Comparison of ENCODE assay signal across 21 cellular contexts in genomic region chr1:190323530-190323929, GRCh38.
DNase-seq lines count a peak whose midpoint lies in the region; ATAC-seq, FAIRE-seq and TF ChIP-seq lines count a peak whose summit lies in the region.
"Had no signal": no experiment of that assay in that cellular context is flagged by ENCODE, and none has a peak within 500 bp of the region (broad histone marks: within the 10 kb centered on the region; RNA-seq: fewer than 3 reads in every experiment).

No MANE protein-coding gene starts in this region.

- FAIRE-seq in D721Med (lab: Jason Lieb, UNC) (peak; percentile 69), TTC549 (lab: Jason Lieb, UNC) (peak; percentile 66)
- FAIRE-seq: A204.1, G401.6, GM12891, GM19239 had no signal

- DNase-seq in D721Med (ENCODE audit: insufficient read length, low spot score) (no peak), HCT116 (ENCODE audit: low read depth, low spot score) (no peak), aorta (no peak), GM19240 (ENCODE audit: insufficient read length, low spot score) (no peak), NCI-H187 (lab: John Stamatoyannopoulos, UW) (no peak)
- DNase-seq: 8988T; ACHN; BE2C; C1 segment of cervical spinal cord; CD4-positive, alpha-beta memory T cell; CD4-positive, CD25-positive, alpha-beta regulatory T cell; CD8-positive, alpha-beta memory T cell; COR-L47; DMS79 treated with DMSO at 0.1 percent for 48 hours; GF-D8 had no signal

- H3K4me1 ChIP-seq in HCT116 (ENCODE audit: control insufficient read depth in 1 of 2, insufficient read depth in 2 of 2, low read length in 2 of 2) = no peaks in the 10 kb centered on the region
- H3K4me1 ChIP-seq in aorta (ENCODE audit: control insufficient read depth in 1 of 2, insufficient read depth in 2 of 2, low read length in 2 of 2) = no peaks in the 10 kb centered on the region
- H3K4me1 ChIP-seq: BLaER1 had no signal

- TF ChIP-seq CTCF in D721Med (IDR thresholded peaks at IDR 0.05; ENCODE audit: insufficient read depth, missing control alignments) (no peak), HCT116 (IDR thresholded peaks at IDR 0.05 in 2 of 3, conservative IDR thresholded peaks at IDR 0.05 in 1 of 3; ENCODE audit: borderline replicate concordance in 1 of 3, insufficient read depth in 1 of 3, low read depth in 2 of 3, low read length in 2 of 3) (no peak)

- BruUV-seq in HCT116 (replicated peaks; lab: Mats Ljungman, UMichigan) = no TSS peak

- no peak for TF ChIP-seq POLR2A in HCT116 (IDR thresholded peaks at IDR 0.05; ENCODE audit: borderline replicate concordance, extremely low read depth, insufficient read depth, insufficient read length)

- ATAC-seq in HCT116 = no peak
- ATAC-seq in aorta (ENCODE audit: low FRiP score) = no peak

- H3K4me3 ChIP-seq in HCT116 (replicated peaks in 1 of 2; ENCODE audit: low read depth in 1 of 2, low read length in 2 of 2) (no peak overlapping the region), aorta (ENCODE audit: low read length in 2 of 2) (no peak overlapping the region)
- H3K4me3 ChIP-seq: BLaER1 had no signal

- no peak overlapping the region for H3K4me2 ChIP-seq in HCT116 (ENCODE audit: low read length)
- H3K4me2 ChIP-seq: BLaER1 had no signal

- intact Hi-C loops in HCT116 (cut with micrococcal nuclease) = no loop called here
- intact Hi-C loops in aorta (cut with DNase I) = no loop called here

- no peaks in the 10 kb centered on the region for H3K79me2 ChIP-seq in HCT116 (ENCODE audit: insufficient read depth, low read length)

- POLR2A ChIA-PET in HCT116 (lab: Charles Lee) = no interaction called here

- peak overlapping the region; percentile 6 for H2AFZ ChIP-seq in HCT116 (ENCODE audit: low read depth, low read length, poor library complexity, severe bottlenecking)

- H3K9me3 ChIP-seq in HCT116 (ENCODE audit: control insufficient read depth in 1 of 2, insufficient read depth in 1 of 2, low read depth in 1 of 2, low read length in 2 of 2) (no peaks in the 10 kb centered on the region), aorta (ENCODE audit: control insufficient read depth, low read length) (no peaks in the 10 kb centered on the region)
- H3K9me3 ChIP-seq: BE2C, BLaER1 had no signal

- no peak overlapping the region for H3K9ac ChIP-seq in HCT116 (ENCODE audit: low read length)
- H3K9ac ChIP-seq: BLaER1 had no signal

- RAD21 ChIA-PET in HCT116 (lab: Charles Lee; ENCODE audit: low non-redundant PET in 1 of 2, low total read pairs in 2 of 2, uncharacterized antibody in 2 of 2, unreplicated experiment in 2 of 2) = no interaction called here

- H4K20me1 ChIP-seq in HCT116 (ENCODE audit: insufficient read depth) = no peaks in the 10 kb centered on the region
- H4K20me1 ChIP-seq: BLaER1 had no signal

- TF ChIP-seq RAD21 in HCT116 (IDR thresholded peaks at IDR 0.05; ENCODE audit: low read depth) = no peak

- H3K36me3 ChIP-seq in HCT116 (ENCODE audit: control insufficient read depth in 1 of 2, insufficient read depth in 2 of 2, low read length in 2 of 2) = no peaks in the 10 kb centered on the region
- no peaks in the 10 kb centered on the region for H3K36me3 ChIP-seq in aorta (ENCODE audit: control insufficient read depth in 1 of 2, insufficient read depth in 2 of 2, low read length in 1 of 2)
- H3K36me3 ChIP-seq: BE2C, BLaER1 had no signal

- H3K27ac ChIP-seq in HCT116 (ENCODE audit: low read depth, low read length) (no peak overlapping the region), aorta (ENCODE audit: low read depth in 1 of 2, low read length in 2 of 2) (no peak overlapping the region)
- H3K27ac ChIP-seq: BLaER1 had no signal

- 75 to 80% methylated on average over 2 of the region's 2 CpGs for WGBS in aorta, 2 donors

- CTCF ChIA-PET in HCT116 (lab: Charles Lee) = no interaction called here

- no peaks in the 10 kb centered on the region for H3K9me2 ChIP-seq in HCT116 (ENCODE audit: insufficient read depth)

- no peaks in the 10 kb centered on the region for H3K27me3 ChIP-seq in HCT116 (ENCODE audit: insufficient read depth, low read length)
- no peaks in the 10 kb centered on the region for H3K27me3 ChIP-seq in aorta (ENCODE audit: control insufficient read depth in 1 of 2, insufficient read depth in 2 of 2, low read length in 1 of 2)
- H3K27me3 ChIP-seq: BE2C, BLaER1 had no signal

TF ChIP-seq in HCT116, 20 proteins besides CTCF, POLR2A, EP300 and RAD21:
- no peak for TF ChIP-seq ATF3 (IDR thresholded peaks at IDR 0.05)
- TF ChIP-seq, protein P1, sequence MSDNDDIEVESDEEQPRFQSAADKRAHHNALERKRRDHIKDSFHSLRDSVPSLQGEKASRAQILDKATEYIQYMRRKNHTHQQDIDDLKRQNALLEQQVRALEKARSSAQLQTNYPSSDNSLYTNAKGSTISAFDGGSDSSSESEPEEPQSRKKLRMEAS (IDR thresholded peaks at IDR 0.05) = no peak
- no peak for TF ChIP-seq EZH2phosphoT487 (IDR thresholded peaks at IDR 0.05; ENCODE audit: borderline replicate concordance)
